ENCODE assay signal across 17 cellular contexts in the genomic region with DNA sequence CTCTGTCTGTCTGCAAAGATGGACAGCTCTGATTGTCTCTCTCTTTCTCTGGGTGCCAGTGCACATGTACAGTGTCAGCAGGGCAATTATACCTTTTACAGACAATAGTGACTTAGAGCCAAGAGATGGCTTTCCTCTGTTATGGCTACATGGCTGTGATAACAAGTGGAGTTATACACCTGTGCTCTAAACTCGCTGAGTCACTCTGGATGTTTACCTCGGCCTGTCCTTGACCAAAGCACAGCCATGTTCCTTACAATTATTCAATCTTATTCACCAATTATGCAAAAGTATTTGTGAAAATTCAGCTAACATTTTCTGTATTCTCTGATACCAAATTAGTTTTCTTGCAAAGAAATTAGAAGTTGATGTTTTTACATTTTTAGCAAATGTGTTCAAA.
A peak's percentile ranks its signal among the peaks of the same experiment; 100 is the strongest.
DNase-seq lines count a peak whose midpoint lies in the region; ATAC-seq, FAIRE-seq and TF ChIP-seq lines count a peak whose summit lies in the region.
"Had no signal": no experiment of that assay in that cellular context is flagged by ENCODE, and none has a peak within 500 bp of the region (broad histone marks: within the 10 kb centered on the region; RNA-seq: fewer than 3 reads in every experiment).

No MANE protein-coding gene starts in this region.

- H4K5ac ChIP-seq in H1 (ENCODE audit: insufficient read length, low read depth, low read length): peak overlapping the region; percentile 29

- CTCF ChIA-PET in H1 (lab: Charles Lee; ENCODE audit: partially characterized antibody): interaction anchor here (1.4 kb wide), 1 partner anchor 50 kb away, joined by 7 read pairs; no protein-coding TSS in a partner anchor
- CTCF ChIA-PET in CD4-positive, alpha-beta T cell (lab: Charles Lee): no interaction called here

- H2BK5ac ChIP-seq in H1 (ENCODE audit: low read depth, low read length) (peak overlapping the region; percentile 0; the same call in 1 of the 2 replicates), neuronal stem cell (ENCODE audit: low read length) (no peak overlapping the region)

- H3K14ac ChIP-seq in H1 (ENCODE audit: insufficient read length): no peak overlapping the region
- no peak overlapping the region for H3K14ac ChIP-seq in neuronal stem cell (ENCODE audit: low read length)

- DNase-seq in GM23338 (ENCODE audit: low spot score): no peak
- peak; percentile 12 for DNase-seq in NCI-H69 (lab: John Stamatoyannopoulos, UW)
- no peak for DNase-seq in H1 (ENCODE audit: low read depth in 1 of 2, low spot score in 2 of 2)
- no peak for DNase-seq in neuronal stem cell (ENCODE audit: low spot score)
- no peak for DNase-seq in activated T-cell treated with anti-CD3 and anti-CD28 coated beads, Interleukin-2, amount 50 U/mL, for 4 hours
- no peak for DNase-seq in CD4-positive, alpha-beta T cell
- DNase-seq in heart right ventricle: no peak
- DNase-seq: C1 segment of cervical spinal cord; CD4-positive, alpha-beta memory T cell; GF-D8; IMR-90; KBM-7 had no signal

- H2BK15ac ChIP-seq in H1 (ENCODE audit: low read length) (no peak overlapping the region), neuronal stem cell (ENCODE audit: low read length) (no peak overlapping the region)

- H2BK20ac ChIP-seq in H1 (ENCODE audit: low read length): no peak overlapping the region

- H2BK12ac ChIP-seq in H1 (ENCODE audit: low read depth, low read length): no peak overlapping the region
- H2BK12ac ChIP-seq in neuronal stem cell (ENCODE audit: low read length): no peak overlapping the region

- H3K23me2 ChIP-seq in H1 (ENCODE audit: low read depth, low read length): no peaks in the 10 kb centered on the region

- H3K4me3 ChIP-seq in GM23338 (no peak overlapping the region), H1 (ENCODE audit: extremely low read depth in 1 of 4, insufficient read depth in 2 of 4, low read depth in 3 of 4, low read length in 4 of 4) (no peak overlapping the region), neuronal stem cell (ENCODE audit: low read length in 2 of 2) (no peak overlapping the region), heart right ventricle (no peak overlapping the region)

- 97% methylated on average over 2 of the region's 2 CpGs; no CpG with 5 or more reads in 1 of the 2 experiments for WGBS in H1 (ENCODE audit: extremely low coverage in 1 of 2, insufficient coverage in 1 of 2, insufficient read length in 1 of 2, insufficient replicate concordance in 2 of 2, low coverage in 1 of 2, low lambda C conversion rate in 2 of 2, missing lambda C conversion rate in 1 of 2), 2 experiments
- WGBS in neuronal stem cell (ENCODE audit: extremely low coverage in 2 of 2, insufficient read length in 2 of 2, insufficient replicate concordance in 1 of 2), 2 donors: no CpG with 5 or more reads among the region's 2 CpGs
- WGBS in heart right ventricle, 2 donors: 72 to 75% methylated on average over 2 of the region's 2 CpGs

- H2BK120ac ChIP-seq in H1 (replicated peaks; ENCODE audit: low read depth, low read length) (no peak overlapping the region), neuronal stem cell (ENCODE audit: low read depth, low read length) (no peak overlapping the region)

- H3K36me3 Mint-ChIP-seq in GM23338 (ENCODE audit: low read depth): 0 out of 3 replicates have a peak, but pooled peaks cover 3% of the 10 kb centered on the region
- H3K36me3 Mint-ChIP-seq in activated T-cell treated with anti-CD3 and anti-CD28 coated beads, Interleukin-2, amount 50 U/mL, for 4 hours (ENCODE audit: insufficient read depth): no peaks in the 10 kb centered on the region
- H3K36me3 Mint-ChIP-seq in CD4-positive, alpha-beta T cell (ENCODE audit: low read depth): no peaks in the 10 kb centered on the region
- H3K36me3 Mint-ChIP-seq: CD4-positive, alpha-beta memory T cell had no signal

- intact Hi-C loops in CD4-positive, alpha-beta T cell (cut with DNase I, micrococcal nuclease): no loop called here
- intact Hi-C loops in heart right ventricle (cut with DNase I): no loop called here

- H3K4ac ChIP-seq in H1 (replicated peaks; ENCODE audit: insufficient read length, low read depth, low read length) (no peak overlapping the region), neuronal stem cell (ENCODE audit: low read length) (no peak overlapping the region)

- ATAC-seq in GM23338 (no peak), heart right ventricle (no peak)
- no peak for ATAC-seq in activated T-cell treated with anti-CD3 and anti-CD28 coated beads, Interleukin-2, amount 50 U/mL, for 4 hours
- no peak for ATAC-seq in CD4-positive, alpha-beta T cell (ENCODE audit: poor library complexity)
- ATAC-seq: HCT116 had no signal

- H3K4me1 ChIP-seq in GM23338 (ENCODE audit: insufficient read depth) (peaks cover 34% of the 10 kb centered on the region), H1 (replicated peaks in 1 of 4; ENCODE audit: control insufficient read depth in 3 of 4, insufficient read depth in 4 of 4, low read length in 3 of 4) (peaks cover 0 to 13% (median 4%) of the 10 kb centered on the region in 4 experiments; a peak in 5 of 7 replicates), neuronal stem cell (ENCODE audit: control insufficient read depth in 2 of 2, insufficient read depth in 1 of 2, low read depth in 1 of 2, low read length in 2 of 2) (peaks cover 0 to 7% of the 10 kb centered on the region in 2 donors), heart right ventricle (no peaks in the 10 kb centered on the region)

- TF ChIP-seq RAD21 in H1 (IDR thresholded peaks at IDR 0.05 in 1 of 2, conservative IDR thresholded peaks at IDR 0.05 in 1 of 2; ENCODE audit: low read depth in 2 of 2, low read length in 2 of 2): no peak

- TF ChIP-seq EP300 in H1 (IDR thresholded peaks at IDR 0.05; ENCODE audit: borderline replicate concordance in 1 of 2, low read depth in 2 of 2, low read length in 2 of 2): no peak

- H4K8ac ChIP-seq in H1 (ENCODE audit: extremely low read depth, insufficient read depth, low read length) (no peak overlapping the region), neuronal stem cell (ENCODE audit: low read depth, low read length) (no peak overlapping the region)

- no peaks in the 10 kb centered on the region for H3F3A ChIP-seq in GM23338 (replicated peaks; ENCODE audit: low read depth)

- peaks cover 13% of the 10 kb centered on the region; the same call in 2 of the 3 replicates for H3K9me3 Mint-ChIP-seq in GM23338
- no peaks in the 10 kb centered on the region for H3K9me3 Mint-ChIP-seq in activated T-cell treated with anti-CD3 and anti-CD28 coated beads, Interleukin-2, amount 50 U/mL, for 4 hours
- H3K9me3 Mint-ChIP-seq in CD4-positive, alpha-beta T cell: no peaks in the 10 kb centered on the region

- H2AK5ac ChIP-seq in H1 (ENCODE audit: low read depth, low read length) (no peak overlapping the region), neuronal stem cell (ENCODE audit: low read depth, low read length) (no peak overlapping the region)

- no peak overlapping the region for H3K4me3 Mint-ChIP-seq in GM23338
- no peak overlapping the region for H3K4me3 Mint-ChIP-seq in activated T-cell treated with anti-CD3 and anti-CD28 coated beads, Interleukin-2, amount 50 U/mL, for 4 hours
- no peak overlapping the region for H3K4me3 Mint-ChIP-seq in CD4-positive, alpha-beta T cell
- H3K4me3 Mint-ChIP-seq: B cell; CD4-positive, alpha-beta memory T cell had no signal

- FAIRE-seq in H1 (lab: Jason Lieb, UNC): no peak
- FAIRE-seq: A204.1, GM19239 had no signal

- no peak overlapping the region for H3K9ac ChIP-seq in H1 (replicated peaks in 1 of 4; ENCODE audit: extremely low read depth in 1 of 4, low read depth in 3 of 4, low read length in 3 of 4)
- peak overlapping the region; percentile 30 for H3K9ac ChIP-seq in neuronal stem cell (ENCODE audit: low read depth, low read length, poor library complexity)

- H3K23ac ChIP-seq in H1 (ENCODE audit: insufficient read length) (no peak overlapping the region), neuronal stem cell (ENCODE audit: low read depth, low read length, poor library complexity) (no peak overlapping the region)

- H3K79me2 ChIP-seq in GM23338 (replicated peaks; ENCODE audit: insufficient read depth): no peaks in the 10 kb centered on the region
- no peaks in the 10 kb centered on the region for H3K79me2 ChIP-seq in H1 (ENCODE audit: control insufficient read depth in 1 of 2, insufficient read depth in 2 of 2, low read length in 2 of 2)

- no peak for TF ChIP-seq CTCF in GM23338 (conservative IDR thresholded peaks at IDR 0.05; ENCODE audit: low read depth in 2 of 2)
- no peak for TF ChIP-seq CTCF in H1 (IDR thresholded peaks at IDR 0.05; ENCODE audit: control extremely low read depth in 1 of 3, insufficient read depth in 1 of 3, low read depth in 1 of 3, low read length in 3 of 3)
- no peak for TF ChIP-seq CTCF in CD4-positive, alpha-beta T cell (IDR thresholded peaks at IDR 0.05)
- TF ChIP-seq CTCF in heart right ventricle (IDR thresholded peaks at IDR 0.05): no peak

- no peak overlapping the region for H4K91ac ChIP-seq in H1 (replicated peaks; ENCODE audit: insufficient read length, low read length)
- no peak overlapping the region for H4K91ac ChIP-seq in neuronal stem cell (ENCODE audit: low read depth, low read length, poor library complexity)

- H3K4me2 ChIP-seq in GM23338 (no peak overlapping the region; the same call in 1 of the 2 replicates), H1 (ENCODE audit: insufficient read depth in 1 of 2, low read depth in 2 of 2, low read length in 2 of 2) (no peak overlapping the region), neuronal stem cell (ENCODE audit: insufficient read depth, low read length, poor library complexity, severe bottlenecking) (no peak overlapping the region)

- no peaks in the 10 kb centered on the region for H3K9me2 ChIP-seq in GM23338 (ENCODE audit: insufficient read depth)

- peaks cover 44% of the 10 kb centered on the region for H3K4me1 Mint-ChIP-seq in GM23338
- H3K4me1 Mint-ChIP-seq in activated T-cell treated with anti-CD3 and anti-CD28 coated beads, Interleukin-2, amount 50 U/mL, for 4 hours (ENCODE audit: low read depth): peaks cover 2% of the 10 kb centered on the region
- no peaks in the 10 kb centered on the region for H3K4me1 Mint-ChIP-seq in CD4-positive, alpha-beta T cell (ENCODE audit: low read depth)
- H3K4me1 Mint-ChIP-seq: B cell had no signal

- H3K18ac ChIP-seq in H1 (ENCODE audit: extremely low read depth, low read length) (no peak overlapping the region), neuronal stem cell (ENCODE audit: low read length) (no peak overlapping the region)

- H2AFZ ChIP-seq in GM23338 (peak overlapping the region; percentile 78; the same call in 1 of the 2 replicates), H1 (ENCODE audit: low read length) (0 out of 2 replicates have a peak overlapping the region, but pooled peaks have one; percentile 58), neuronal stem cell (ENCODE audit: low read length) (no peak overlapping the region)

- H3K27ac Mint-ChIP-seq in GM23338: peak overlapping the region; percentile 87
- H3K27ac Mint-ChIP-seq in CD4-positive, alpha-beta T cell: no peak overlapping the region
- H3K27ac Mint-ChIP-seq: B cell; CD4-positive, alpha-beta memory T cell had no signal

- TF ChIP-seq POLR2A in H1 (IDR thresholded peaks at IDR 0.05; ENCODE audit: control extremely low read depth in 1 of 2, low read depth in 2 of 2, low read length in 2 of 2): no peak

- peaks cover 0 to 3% of the 10 kb centered on the region in 2 experiments; a peak in 1 of 4 replicates for H3K9me3 ChIP-seq in H1 (ENCODE audit: insufficient read depth in 2 of 2, low read depth in 1 of 2, low read length in 1 of 2)
- H3K9me3 ChIP-seq in neuronal stem cell (replicated peaks in 1 of 2; ENCODE audit: control insufficient read depth in 2 of 2, insufficient read depth in 1 of 2, low read depth in 1 of 2, low read length in 2 of 2): peaks cover 0 to 3% of the 10 kb centered on the region in 2 donors
- no peaks in the 10 kb centered on the region for H3K9me3 ChIP-seq in CD4-positive, alpha-beta T cell (ENCODE audit: control insufficient read depth, low read length)
- no peaks in the 10 kb centered on the region for H3K9me3 ChIP-seq in heart right ventricle

- H3K36me3 ChIP-seq in GM23338 (ENCODE audit: insufficient read depth) (no peaks in the 10 kb centered on the region), H1 (ENCODE audit: control insufficient read depth in 2 of 4, insufficient read depth in 4 of 4, low read length in 3 of 4) (no peaks in the 10 kb centered on the region), neuronal stem cell (replicated peaks in 1 of 2; ENCODE audit: control insufficient read depth in 2 of 2, insufficient read depth in 2 of 2, low read length in 2 of 2) (no peaks in the 10 kb centered on the region), heart right ventricle (no peaks in the 10 kb centered on the region)

- H3K27me3 Mint-ChIP-seq in GM23338 (ENCODE audit: insufficient read depth, low read depth, poor library complexity): peaks cover 3% of the 10 kb centered on the region
- peaks cover 3% of the 10 kb centered on the region for H3K27me3 Mint-ChIP-seq in activated T-cell treated with anti-CD3 and anti-CD28 coated beads, Interleukin-2, amount 50 U/mL, for 4 hours (ENCODE audit: low read depth)
- H3K27me3 Mint-ChIP-seq in CD4-positive, alpha-beta T cell: no peaks in the 10 kb centered on the region

- no peak overlapping the region for H3K27ac ChIP-seq in GM23338 (ENCODE audit: low read depth)
- 0 out of 2 replicates have a peak overlapping the region, but pooled peaks have one; percentile 12 for H3K27ac ChIP-seq in H1 (ENCODE audit: low read depth, low read length)
- peak overlapping the region; percentile 25 for H3K27ac ChIP-seq in neuronal stem cell (replicated peaks; ENCODE audit: low read length)
- no peak overlapping the region for H3K27ac ChIP-seq in CD4-positive, alpha-beta T cell (ENCODE audit: low read depth, low read length)
- H3K27ac ChIP-seq in heart right ventricle: no peak overlapping the region
- H3K27ac ChIP-seq: HL-60 had no signal

- no peaks in the 10 kb centered on the region for H3K27me3 ChIP-seq in GM23338 (ENCODE audit: insufficient read depth)
- H3K27me3 ChIP-seq in H1 (replicated peaks in 1 of 4; ENCODE audit: control insufficient read depth in 3 of 4, extremely low read depth in 1 of 4, insufficient read depth in 3 of 4, low read length in 3 of 4): peaks cover 0 to 1% (median 0%) of the 10 kb centered on the region in 4 experiments; a peak in 1 of 7 replicates
- H3K27me3 ChIP-seq in neuronal stem cell (ENCODE audit: control insufficient read depth in 3 of 3, insufficient read depth in 3 of 3, low read depth in 1 of 3, low read length in 3 of 3): no peaks in the 10 kb centered on the region
- no peaks in the 10 kb centered on the region for H3K27me3 ChIP-seq in CD4-positive, alpha-beta T cell (ENCODE audit: control insufficient read depth, insufficient read depth, low read length)
- peaks cover 0 to 7% (median 0%) of the 10 kb centered on the region in 7 donors for H3K27me3 ChIP-seq in heart right ventricle

- no peaks in the 10 kb centered on the region for H3K79me1 ChIP-seq in H1 (ENCODE audit: low read depth, low read length)
- H3K79me1 ChIP-seq in neuronal stem cell (ENCODE audit: low read depth, low read length): no peaks in the 10 kb centered on the region

- H4K20me1 ChIP-seq in GM23338 (replicated peaks; ENCODE audit: insufficient read depth): no peaks in the 10 kb centered on the region
- H4K20me1 ChIP-seq in H1 (replicated peaks in 1 of 2; ENCODE audit: control insufficient read depth in 1 of 2, insufficient read depth in 2 of 2, low read length in 2 of 2): no peaks in the 10 kb centered on the region

- POLR2A ChIA-PET in H1 (lab: Charles Lee; ENCODE audit: partially characterized antibody): no interaction called here
- POLR2A ChIA-PET in CD4-positive, alpha-beta T cell (lab: Charles Lee): interaction anchor here (0.6 kb wide), 1 partner anchor 224 kb away, joined by 3 read pairs; no protein-coding TSS in a partner anchor

- H3K56ac ChIP-seq in H1 (replicated peaks; ENCODE audit: insufficient read length, low read depth, low read length): no peak overlapping the region

Comparison
In these comparisons a context has a peak if more than half of its experiments do, and no peak if none do; other contexts are left out.
1. H3K27ac ChIP-seq: peak in H1 (single experiment) and neuronal stem cell (single experiment); none in GM23338 (single experiment), CD4-positive, alpha-beta T cell (single experiment) and heart right ventricle (0 of 10).